ENCODE assay signal across 6 cellular contexts in genomic region chr5:159481751-159482150, GRCh38.
"Had no signal": no experiment of that assay in that cellular context is flagged by ENCODE, and none has a peak within 500 bp of the region (broad histone marks: within the 10 kb centered on the region; RNA-seq: fewer than 3 reads in every experiment).

No MANE protein-coding gene starts in this region.

- H3K27ac Mint-ChIP-seq: IgD-negative memory B cell had no signal

- H3K4me3 Mint-ChIP-seq: IgD-negative memory B cell had no signal

- FAIRE-seq: HepG2, HTR-8/SVneo, K562 had no signal

- H3K4me3 ChIP-seq: K562 had no signal

- DNase-seq: IMR-90 had no signal

- H3K9me3 Mint-ChIP-seq: IgD-negative memory B cell had no signal

- H3K27ac ChIP-seq: HL-60 had no signal

- H3K27me3 Mint-ChIP-seq: IgD-negative memory B cell had no signal
